In the genomic region with DNA sequence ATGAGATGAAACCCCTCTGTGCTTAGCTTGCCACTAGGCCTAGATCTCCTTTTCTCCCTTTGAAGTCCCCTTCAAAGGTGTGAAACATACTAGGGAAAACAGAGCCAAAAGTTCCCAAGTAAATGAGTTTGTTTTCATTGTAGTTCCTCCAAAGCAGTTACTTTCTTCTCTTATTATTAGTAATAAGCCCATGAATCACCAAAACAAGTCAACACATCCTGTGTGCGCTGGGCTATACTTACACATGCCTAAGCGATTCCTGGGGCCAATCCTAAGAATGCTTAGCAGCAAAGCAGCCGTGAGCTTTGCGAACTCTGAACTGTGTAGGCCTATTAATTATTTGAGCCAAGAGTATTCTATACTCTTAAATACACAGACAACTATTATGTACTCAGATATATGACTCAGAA, we compare ENCODE assay signal across 13 cellular contexts. TPM values are rescaled to one million over a fixed set of nuclear protein-coding genes. Genes with fewer than 3 reads are reported as not detected.
A peak's percentile ranks its signal among the peaks of the same experiment; 100 is the strongest.
DNase-seq lines count a peak whose midpoint lies in the region; ATAC-seq and TF ChIP-seq lines count a peak whose summit lies in the region.
"Had no signal": no experiment of that assay in that cellular context is flagged by ENCODE, and none has a peak within 500 bp of the region (broad histone marks: within the 10 kb centered on the region; RNA-seq: fewer than 3 reads in every experiment).

No MANE protein-coding gene starts in this region.

- H3K4me3 ChIP-seq in RWPE2 (ENCODE audit: severe bottlenecking) (no peak overlapping the region), fibroblast of mammary gland (ENCODE audit: control insufficient read depth, low read depth, low read length) (no peak overlapping the region)

- H3K27me3 ChIP-seq in RWPE2 (ENCODE audit: insufficient read depth, poor library complexity, severe bottlenecking): no peaks in the 10 kb centered on the region

- DNase-seq in EL (peak; percentile 84), RWPE2 (ENCODE audit: low spot score) (no peak), fibroblast of mammary gland (ENCODE audit: low read depth) (peak; percentile 81), renal cortical epithelial cell (ENCODE audit: low read depth) (peak; percentile 79), DMS153 treated with DMSO at 0.1 percent for 48 hours (lab: John Stamatoyannopoulos, UW; ENCODE audit: unreplicated experiment) (no peak)
- DNase-seq in stimulated activated naive CD4-positive, alpha-beta T cell (lab: John Stamatoyannopoulos, UW): no peak
- DNase-seq: activated CD4-positive, CD25-positive, alpha-beta regulatory T cell; left colon; NCI-H2081 treated with DMSO at 0.1 percent for 48 hours; right cardiac atrium; RPMI8226 had no signal

- peak; percentile 75 for ATAC-seq in RWPE2 (ENCODE audit: low read depth)
- no peak for ATAC-seq in HG02623 (IDR thresholded peaks at IDR 0.05; ENCODE audit: unreplicated experiment)
- no peak for ATAC-seq in GM18498 (IDR thresholded peaks at IDR 0.05; ENCODE audit: unreplicated experiment)

- TF ChIP-seq CTCF in RWPE2 (IDR thresholded peaks at IDR 0.05; ENCODE audit: poor library complexity, severe bottlenecking) (no peak), fibroblast of mammary gland (conservative IDR thresholded peaks at IDR 0.05; ENCODE audit: control insufficient read depth, insufficient read depth, low read depth, low read length) (no peak)

- peaks cover 52% of the 10 kb centered on the region for H3K4me1 ChIP-seq in RWPE2 (ENCODE audit: insufficient read depth, poor library complexity, severe bottlenecking)

- H3K9me3 ChIP-seq in RWPE2 (ENCODE audit: severe bottlenecking): no peaks in the 10 kb centered on the region

- H3K27ac ChIP-seq in RWPE2 (ENCODE audit: poor library complexity, severe bottlenecking): peak overlapping the region; percentile 93

- H3K36me3 ChIP-seq in RWPE2 (ENCODE audit: low read depth): peaks cover 78% of the 10 kb centered on the region

RNA-seq across cellular contexts. Expression of a gene that starts 7.6 kb away (rescaled TPM):
- 44.5 and 219 TPM in 2 replicates for total RNA-seq in renal cortical epithelial cell

RNA-seq across cellular contexts. Expression of a gene that starts 52.1 kb away (rescaled TPM):
- total RNA-seq in renal cortical epithelial cell: 99.8 and 127 TPM in 2 replicates

Comparison
In these comparisons a context has a peak if more than half of its experiments do, and no peak if none do; other contexts are left out.
1. DNase-seq: peak in EL (single experiment), fibroblast of mammary gland (single experiment) and renal cortical epithelial cell (single experiment); none in RWPE2 (single experiment), stimulated activated naive CD4-positive, alpha-beta T cell (0 of 6) and DMS153 treated with DMSO at 0.1 percent for 48 hours (single experiment).